Comparison of ENCODE assay signal across 36 cellular contexts in the genomic region with DNA sequence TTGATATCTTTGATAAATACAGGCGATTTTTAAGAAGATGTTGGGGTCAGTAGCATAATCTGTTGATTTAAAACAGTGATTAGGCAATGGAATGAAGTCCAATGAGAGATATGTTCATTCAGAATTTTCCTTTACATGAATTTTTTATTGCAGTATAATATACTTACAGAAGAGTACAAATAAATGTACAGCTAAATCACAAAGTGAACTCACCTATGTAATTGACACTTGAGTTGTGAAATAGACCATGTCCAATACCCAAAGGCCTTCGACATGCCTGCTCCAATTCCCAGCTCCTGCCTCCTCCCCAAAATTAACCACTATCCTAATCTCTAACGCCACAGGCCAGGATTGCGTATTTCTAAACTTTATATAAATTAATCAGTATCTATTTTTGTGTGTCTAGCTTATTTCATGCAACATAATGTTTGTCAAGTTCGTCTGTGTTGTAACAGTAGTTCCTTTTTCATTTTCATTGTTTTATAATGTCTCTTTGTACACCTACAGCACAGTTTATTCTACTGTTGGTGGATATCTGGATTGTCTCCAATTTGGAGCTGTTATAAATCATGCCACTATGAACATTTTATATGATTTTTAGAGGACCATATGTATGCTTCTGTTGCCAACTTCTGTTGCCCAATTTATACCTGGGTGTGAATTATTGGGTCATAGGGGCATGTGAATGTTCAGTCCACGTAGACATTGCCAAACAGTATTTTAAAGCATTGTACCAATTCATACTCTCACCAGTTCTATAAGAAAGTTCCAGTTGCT.
"Had no signal": no experiment of that assay in that cellular context is flagged by ENCODE, and none has a peak within 500 bp of the region (broad histone marks: within the 10 kb centered on the region; RNA-seq: fewer than 3 reads in every experiment).

No MANE protein-coding gene starts in this region.

- H3K9me3 ChIP-seq: adrenal gland, body of pancreas, gastrocnemius medialis had no signal

- H3K36me3 Mint-ChIP-seq: activated naive CD8-positive, alpha-beta T cell had no signal

- H3K27ac ChIP-seq: adrenal gland, body of pancreas, cardiac muscle cell, coronary artery, dorsolateral prefrontal cortex, foreskin keratinocyte, heart left ventricle, VCaP had no signal

- ATAC-seq: activated naive CD8-positive, alpha-beta T cell treated with anti-CD3 and anti-CD28 coated beads, Interleukin-2, amount 50 U/mL, for 24 hours; activated T-cell treated with anti-CD3 and anti-CD28 coated beads, Interleukin-2, amount 50 U/mL, for 72 hours; activated T-helper 17 cell treated with anti-CD3 and anti-CD28 coated beads, Interleukin-2, amount 50 U/mL, for 72 hours; body of pancreas; esophagus mucosa; foreskin keratinocyte; gastrocnemius medialis; heart left ventricle; WTC11 had no signal

- H3K9me3 Mint-ChIP-seq: activated CD4-positive, alpha-beta T cell treated with anti-CD3 and anti-CD28 coated beads, Interleukin-2, amount 10 ng/mL, durations not matched to agents 7 days and 5 days; dendritic cell treated with granulocyte-macrophage colony-stimulating factor and Interleukin-4, amounts not matched to agents 40 ng/mL and 50 ng/mL, for 4 days had no signal

- H3K4me3 ChIP-seq: adrenal gland, body of pancreas, cardiac muscle cell, coronary artery, dorsolateral prefrontal cortex, gastrocnemius medialis, heart left ventricle had no signal

- H3K4me1 Mint-ChIP-seq: activated CD4-positive, alpha-beta memory T cell treated with anti-CD3 and anti-CD28 coated beads, Interleukin-2, amount 10 ng/mL, durations not matched to agents 7 days and 5 days; activated CD4-positive, alpha-beta T cell treated with anti-CD3 and anti-CD28 coated beads, Interleukin-2, amount 10 ng/mL, durations not matched to agents 7 days and 5 days; activated naive CD8-positive, alpha-beta T cell treated with anti-CD3 and anti-CD28 coated beads, Interleukin-2, amount 50 U/mL, for 24 hours; activated T-helper 17 cell treated with anti-CD3 and anti-CD28 coated beads, Interleukin-2, amount 50 U/mL, for 72 hours; WTC11 had no signal

- H3K27ac Mint-ChIP-seq: activated CD4-positive, alpha-beta memory T cell treated with anti-CD3 and anti-CD28 coated beads, Interleukin-2, amount 10 ng/mL, durations not matched to agents 7 days and 5 days; activated CD4-positive, alpha-beta T cell treated with anti-CD3 and anti-CD28 coated beads, Interleukin-2, amount 10 ng/mL, durations not matched to agents 7 days and 5 days; activated naive CD8-positive, alpha-beta T cell; activated naive CD8-positive, alpha-beta T cell treated with anti-CD3 and anti-CD28 coated beads, Interleukin-2, amount 50 U/mL, for 24 hours; activated T-cell treated with anti-CD3 and anti-CD28 coated beads, Interleukin-2, amount 50 U/mL, for 24 hours; activated T-cell treated with anti-CD3 and anti-CD28 coated beads, Interleukin-2, amount 50 U/mL, for 72 hours; activated T-helper 17 cell treated with anti-CD3 and anti-CD28 coated beads, Interleukin-2, amount 50 U/mL, for 72 hours; dendritic cell treated with granulocyte-macrophage colony-stimulating factor and Interleukin-4, amounts not matched to agents 40 ng/mL and 50 ng/mL, for 4 days; endodermal cell; WTC11 had no signal

- H3K36me3 ChIP-seq: adrenal gland, cardiac muscle cell, gastrocnemius medialis, heart left ventricle had no signal

- H3K27me3 ChIP-seq: adrenal gland, body of pancreas, cardiac muscle cell, dorsolateral prefrontal cortex, foreskin keratinocyte, gastrocnemius medialis, heart left ventricle had no signal

- DNase-seq: activated CD4-positive, alpha-beta memory T cell treated with anti-CD3 and anti-CD28 coated beads, Interleukin-2, amount 10 ng/mL, durations not matched to agents 7 days and 5 days; activated CD4-positive, alpha-beta T cell treated with anti-CD3 and anti-CD28 coated beads for 1 hour; activated CD4-positive, alpha-beta T cell treated with anti-CD3 and anti-CD28 coated beads for 4 hours; activated CD4-positive, alpha-beta T cell treated with anti-CD3 and anti-CD28 coated beads, Interleukin-2, amount 10 ng/mL, durations not matched to agents 7 days and 5 days; activated CD4-positive, alpha-beta T cell treated with anti-CD3 and anti-CD28 coated beads, Interleukin-2, amount 50 U/mL, for 4 hours; activated CD8-positive, alpha-beta memory T cell treated with anti-CD3 and anti-CD28 coated beads, Interleukin-2, amount 50 U/mL, for 48 hours; activated effector memory CD4-positive, alpha-beta T cell treated with Interleukin-2 at 50 U/mL for 16 hours; activated gamma-delta T cell treated with Interleukin-2 at 50 U/mL for 16 hours; activated naive CD4-positive, alpha-beta T cell treated with anti-CD3 and anti-CD28 coated beads, Interleukin-2, amount 50 U/mL, for 16 hours; activated naive CD4-positive, alpha-beta T cell treated with Interleukin-2 at 50 U/mL for 16 hours; activated naive CD8-positive, alpha-beta T cell treated with anti-CD3 and anti-CD28 coated beads, Interleukin-2, amount 50 U/mL, for 24 hours; activated T-cell treated with anti-CD3 and anti-CD28 coated beads for 4 hours; activated T-cell treated with anti-CD3 and anti-CD28 coated beads, Interleukin-2, amount 50 U/mL, for 24 hours; activated T-cell treated with anti-CD3 and anti-CD28 coated beads, Interleukin-2, amount 50 U/mL, for 72 hours; adrenal gland; amygdala; aorta; body of pancreas; central memory CD4-positive, alpha-beta T cell; cerebellar nuclear complex; dorsolateral prefrontal cortex; effector memory CD4-positive, alpha-beta T cell; endodermal cell; foreskin keratinocyte; gastrocnemius medialis; glutamatergic neuron; heart left ventricle; T-helper 2 cell had no signal

- H3K27me3 Mint-ChIP-seq: activated CD4-positive, alpha-beta memory T cell treated with anti-CD3 and anti-CD28 coated beads, Interleukin-2, amount 10 ng/mL, durations not matched to agents 7 days and 5 days; activated CD4-positive, alpha-beta T cell treated with anti-CD3 and anti-CD28 coated beads, Interleukin-2, amount 10 ng/mL, durations not matched to agents 7 days and 5 days; activated naive CD8-positive, alpha-beta T cell; activated naive CD8-positive, alpha-beta T cell treated with anti-CD3 and anti-CD28 coated beads, Interleukin-2, amount 50 U/mL, for 24 hours; activated T-cell treated with anti-CD3 and anti-CD28 coated beads, Interleukin-2, amount 50 U/mL, for 24 hours; activated T-helper 17 cell treated with anti-CD3 and anti-CD28 coated beads, Interleukin-2, amount 50 U/mL, for 72 hours; dendritic cell treated with granulocyte-macrophage colony-stimulating factor and Interleukin-4, amounts not matched to agents 40 ng/mL and 50 ng/mL, for 4 days had no signal

- H3K4me3 Mint-ChIP-seq: activated CD4-positive, alpha-beta memory T cell treated with anti-CD3 and anti-CD28 coated beads, Interleukin-2, amount 10 ng/mL, durations not matched to agents 7 days and 5 days; activated CD4-positive, alpha-beta T cell treated with anti-CD3 and anti-CD28 coated beads, Interleukin-2, amount 10 ng/mL, durations not matched to agents 7 days and 5 days; activated naive CD8-positive, alpha-beta T cell; activated naive CD8-positive, alpha-beta T cell treated with anti-CD3 and anti-CD28 coated beads, Interleukin-2, amount 50 U/mL, for 24 hours; activated T-cell treated with anti-CD3 and anti-CD28 coated beads, Interleukin-2, amount 50 U/mL, for 24 hours; activated T-cell treated with anti-CD3 and anti-CD28 coated beads, Interleukin-2, amount 50 U/mL, for 72 hours; activated T-helper 17 cell treated with anti-CD3 and anti-CD28 coated beads, Interleukin-2, amount 50 U/mL, for 72 hours; dendritic cell treated with granulocyte-macrophage colony-stimulating factor and Interleukin-4, amounts not matched to agents 40 ng/mL and 50 ng/mL, for 4 days; endodermal cell; WTC11 had no signal

- H3K4me1 ChIP-seq: adrenal gland, body of pancreas, foreskin keratinocyte had no signal
